In the genomic region with DNA sequence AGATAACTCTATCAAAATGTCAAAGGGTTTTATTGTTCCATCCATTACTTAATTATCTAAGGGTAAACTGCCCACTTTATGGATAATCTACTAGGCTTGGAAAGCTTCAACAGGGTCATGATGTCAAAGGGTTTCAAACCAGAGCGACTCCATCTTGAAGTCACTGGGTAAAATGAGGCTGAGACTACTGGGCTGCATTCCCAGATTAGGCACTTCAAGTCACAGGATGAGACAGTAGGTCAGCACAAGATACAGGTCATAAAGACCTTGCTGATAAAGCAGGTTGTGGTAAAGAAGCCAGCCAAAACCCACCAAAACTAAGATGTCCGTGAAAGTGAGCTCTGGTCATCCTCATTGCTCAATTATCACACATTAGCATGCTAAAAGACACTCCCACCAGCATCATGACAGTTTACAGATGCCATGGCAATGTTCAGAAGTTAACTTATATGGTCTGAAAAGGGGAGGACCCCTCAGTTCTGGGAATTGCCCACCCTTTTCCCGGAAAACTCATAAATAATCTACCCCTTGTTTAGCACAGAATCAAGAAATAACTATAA, we compare ENCODE assay signal across 1 cellular context.
TF ChIP-seq lines count a peak whose summit lies in the region.

No MANE protein-coding gene starts in this region.

TF ChIP-seq in K562, 482 proteins besides CTCF, POLR2A, EP300 and RAD21 (continued from another document and continues in another):
- TF ChIP-seq ATF1 (CRISPR knock-in tag; IDR thresholded peaks at IDR 0.05) (no peak), ATF1 (tag; IDR thresholded peaks at IDR 0.05) (peak; percentile 66), MCM5 (IDR thresholded peaks at IDR 0.05; ENCODE audit: low read depth) (no peak), GABPA (tag; conservative IDR thresholded peaks at IDR 0.05; ENCODE audit: low read depth) (peak; percentile 33), NFE2L1 (tag; IDR thresholded peaks at IDR 0.05; ENCODE audit: borderline replicate concordance, low read depth) (0 out of 2 replicates have a peak, but pooled peaks have one; percentile 33), PHF20 (IDR thresholded peaks at IDR 0.05; ENCODE audit: partially characterized antibody) (no peak), RB1 (IDR thresholded peaks at IDR 0.05; ENCODE audit: low read depth) (no peak), ETV1 (tag; conservative IDR thresholded peaks at IDR 0.05; ENCODE audit: low read depth) (peak; percentile 60), ZNF316 (IDR thresholded peaks at IDR 0.05) (no peak), TCFL5 (CRISPR knock-in tag; conservative IDR thresholded peaks at IDR 0.05) (peak; percentile 53; the same call in 1 of the 2 replicates), HCFC1 (IDR thresholded peaks at IDR 0.05; ENCODE audit: low read depth, low read length) (no peak), SMAD3 (CRISPR knock-in tag; conservative IDR thresholded peaks at IDR 0.05) (peak; percentile 95), ZNF384 (IDR thresholded peaks at IDR 0.05; ENCODE audit: low read depth, low read length) (no peak), CBX5 (IDR thresholded peaks at IDR 0.05; ENCODE audit: borderline replicate concordance, low read depth) (no peak), JUND (IDR thresholded peaks at IDR 0.05; ENCODE audit: borderline replicate concordance, low read depth, low read length) (no peak), JUND (tag; IDR thresholded peaks at IDR 0.05; ENCODE audit: borderline replicate concordance, low read depth, low read length) (peak; percentile 33; the same call in 1 of the 3 replicates), SRSF3 (IDR thresholded peaks at IDR 0.05; ENCODE audit: insufficient read depth, low read length) (no peak), RUNX1 (IDR thresholded peaks at IDR 0.05; ENCODE audit: low read depth) (no peak), CBFA2T3 (IDR thresholded peaks at IDR 0.05) (peak; percentile 32; the same call in 1 of the 2 replicates), MYC (IDR thresholded peaks at IDR 0.05; ENCODE audit: low read depth, low read length) (no peak), MYC (CRISPR knock-in tag; IDR thresholded peaks at IDR 0.05; ENCODE audit: borderline replicate concordance, low read depth) (0 out of 2 replicates have a peak, but pooled peaks have one; percentile 48), HEY1 (CRISPR knock-in tag; IDR thresholded peaks at IDR 0.05; ENCODE audit: borderline replicate concordance) (no peak), ZNF133 (CRISPR knock-in tag; IDR thresholded peaks at IDR 0.05) (no peak), CEBPG (CRISPR knock-in tag; IDR thresholded peaks at IDR 0.05) (peak; percentile 56; the same call in 1 of the 2 replicates), CEBPG (tag; conservative IDR thresholded peaks at IDR 0.05 in 1 of 2, IDR thresholded peaks at IDR 0.05 in 1 of 2) (peak in 1 of 2 experiments; percentile 44; a peak in 2 of 4 replicates), CSDE1 (IDR thresholded peaks at IDR 0.05) (no peak), ZNF766 (CRISPR knock-in tag; conservative IDR thresholded peaks at IDR 0.05) (peak; percentile 93), SRSF9 (IDR thresholded peaks at IDR 0.05; ENCODE audit: borderline replicate concordance, low read depth, low read length) (no peak), ZNF583 (CRISPR knock-in tag; IDR thresholded peaks at IDR 0.05) (peak; percentile 92), E2F3 (CRISPR knock-in tag; IDR thresholded peaks at IDR 0.05) (peak; percentile 90), KLF1 (tag; IDR thresholded peaks at IDR 0.05) (0 out of 2 replicates have a peak, but pooled peaks have one; percentile 42), SMARCB1 (IDR thresholded peaks at IDR 0.05; ENCODE audit: insufficient read length, low read depth) (no peak), SAFB (IDR thresholded peaks at IDR 0.05; ENCODE audit: borderline replicate concordance, low read depth, low read length) (no peak), TBL1XR1 (IDR thresholded peaks at IDR 0.05; ENCODE audit: low read length in 2 of 2) (no peak), ZNF197 (CRISPR knock-in tag; IDR thresholded peaks at IDR 0.05; ENCODE audit: low read depth) (peak; percentile 81), U2AF1 (optimal IDR thresholded peaks at IDR 0.05; ENCODE audit: low read depth, low read length) (no peak)
- TF ChIP-seq, protein P1, sequence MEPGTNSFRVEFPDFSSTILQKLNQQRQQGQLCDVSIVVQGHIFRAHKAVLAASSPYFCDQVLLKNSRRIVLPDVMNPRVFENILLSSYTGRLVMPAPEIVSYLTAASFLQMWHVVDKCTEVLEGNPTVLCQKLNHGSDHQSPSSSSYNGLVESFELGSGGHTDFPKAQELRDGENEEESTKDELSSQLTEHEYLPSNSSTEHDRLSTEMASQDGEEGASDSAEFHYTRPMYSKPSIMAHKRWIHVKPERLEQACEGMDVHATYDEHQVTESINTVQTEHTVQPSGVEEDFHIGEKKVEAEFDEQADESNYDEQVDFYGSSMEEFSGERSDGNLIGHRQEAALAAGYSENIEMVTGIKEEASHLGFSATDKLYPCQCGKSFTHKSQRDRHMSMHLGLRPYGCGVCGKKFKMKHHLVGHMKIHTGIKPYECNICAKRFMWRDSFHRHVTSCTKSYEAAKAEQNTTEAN (CRISPR knock-in tag; IDR thresholded peaks at IDR 0.05), result no peak
- TF ChIP-seq, protein P2, sequence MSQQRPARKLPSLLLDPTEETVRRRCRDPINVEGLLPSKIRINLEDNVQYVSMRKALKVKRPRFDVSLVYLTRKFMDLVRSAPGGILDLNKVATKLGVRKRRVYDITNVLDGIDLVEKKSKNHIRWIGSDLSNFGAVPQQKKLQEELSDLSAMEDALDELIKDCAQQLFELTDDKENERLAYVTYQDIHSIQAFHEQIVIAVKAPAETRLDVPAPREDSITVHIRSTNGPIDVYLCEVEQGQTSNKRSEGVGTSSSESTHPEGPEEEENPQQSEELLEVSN (IDR thresholded peaks at IDR 0.05; ENCODE audit: borderline replicate concordance in 1 of 2, extremely low read depth in 1 of 2, insufficient read depth in 1 of 2, insufficient read length in 1 of 2, low read depth in 1 of 2, low read length in 1 of 2, poor library complexity in 1 of 2, severe bottlenecking in 1 of 2), result no peak
- TF ChIP-seq, protein P3, sequence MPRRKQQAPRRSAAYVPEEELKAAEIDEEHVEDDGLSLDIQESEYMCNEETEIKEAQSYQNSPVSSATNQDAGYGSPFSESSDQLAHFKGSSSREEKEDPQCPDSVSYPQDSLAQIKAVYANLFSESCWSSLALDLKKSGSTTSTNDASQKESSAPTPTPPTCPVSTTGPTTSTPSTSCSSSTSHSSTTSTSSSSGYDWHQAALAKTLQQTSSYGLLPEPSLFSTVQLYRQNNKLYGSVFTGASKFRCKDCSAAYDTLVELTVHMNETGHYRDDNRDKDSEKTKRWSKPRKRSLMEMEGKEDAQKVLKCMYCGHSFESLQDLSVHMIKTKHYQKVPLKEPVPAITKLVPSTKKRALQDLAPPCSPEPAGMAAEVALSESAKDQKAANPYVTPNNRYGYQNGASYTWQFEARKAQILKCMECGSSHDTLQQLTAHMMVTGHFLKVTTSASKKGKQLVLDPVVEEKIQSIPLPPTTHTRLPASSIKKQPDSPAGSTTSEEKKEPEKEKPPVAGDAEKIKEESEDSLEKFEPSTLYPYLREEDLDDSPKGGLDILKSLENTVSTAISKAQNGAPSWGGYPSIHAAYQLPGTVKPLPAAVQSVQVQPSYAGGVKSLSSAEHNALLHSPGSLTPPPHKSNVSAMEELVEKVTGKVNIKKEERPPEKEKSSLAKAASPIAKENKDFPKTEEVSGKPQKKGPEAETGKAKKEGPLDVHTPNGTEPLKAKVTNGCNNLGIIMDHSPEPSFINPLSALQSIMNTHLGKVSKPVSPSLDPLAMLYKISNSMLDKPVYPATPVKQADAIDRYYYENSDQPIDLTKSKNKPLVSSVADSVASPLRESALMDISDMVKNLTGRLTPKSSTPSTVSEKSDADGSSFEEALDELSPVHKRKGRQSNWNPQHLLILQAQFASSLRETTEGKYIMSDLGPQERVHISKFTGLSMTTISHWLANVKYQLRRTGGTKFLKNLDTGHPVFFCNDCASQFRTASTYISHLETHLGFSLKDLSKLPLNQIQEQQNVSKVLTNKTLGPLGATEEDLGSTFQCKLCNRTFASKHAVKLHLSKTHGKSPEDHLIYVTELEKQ (CRISPR knock-in tag; IDR thresholded peaks at IDR 0.05), result peak; percentile 74; the same call in 1 of the 2 replicates
- TF ChIP-seq, protein P4, sequence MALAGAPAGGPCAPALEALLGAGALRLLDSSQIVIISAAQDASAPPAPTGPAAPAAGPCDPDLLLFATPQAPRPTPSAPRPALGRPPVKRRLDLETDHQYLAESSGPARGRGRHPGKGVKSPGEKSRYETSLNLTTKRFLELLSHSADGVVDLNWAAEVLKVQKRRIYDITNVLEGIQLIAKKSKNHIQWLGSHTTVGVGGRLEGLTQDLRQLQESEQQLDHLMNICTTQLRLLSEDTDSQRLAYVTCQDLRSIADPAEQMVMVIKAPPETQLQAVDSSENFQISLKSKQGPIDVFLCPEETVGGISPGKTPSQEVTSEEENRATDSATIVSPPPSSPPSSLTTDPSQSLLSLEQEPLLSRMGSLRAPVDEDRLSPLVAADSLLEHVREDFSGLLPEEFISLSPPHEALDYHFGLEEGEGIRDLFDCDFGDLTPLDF (CRISPR knock-in tag; IDR thresholded peaks at IDR 0.05), result no peak
- TF ChIP-seq, protein P5, sequence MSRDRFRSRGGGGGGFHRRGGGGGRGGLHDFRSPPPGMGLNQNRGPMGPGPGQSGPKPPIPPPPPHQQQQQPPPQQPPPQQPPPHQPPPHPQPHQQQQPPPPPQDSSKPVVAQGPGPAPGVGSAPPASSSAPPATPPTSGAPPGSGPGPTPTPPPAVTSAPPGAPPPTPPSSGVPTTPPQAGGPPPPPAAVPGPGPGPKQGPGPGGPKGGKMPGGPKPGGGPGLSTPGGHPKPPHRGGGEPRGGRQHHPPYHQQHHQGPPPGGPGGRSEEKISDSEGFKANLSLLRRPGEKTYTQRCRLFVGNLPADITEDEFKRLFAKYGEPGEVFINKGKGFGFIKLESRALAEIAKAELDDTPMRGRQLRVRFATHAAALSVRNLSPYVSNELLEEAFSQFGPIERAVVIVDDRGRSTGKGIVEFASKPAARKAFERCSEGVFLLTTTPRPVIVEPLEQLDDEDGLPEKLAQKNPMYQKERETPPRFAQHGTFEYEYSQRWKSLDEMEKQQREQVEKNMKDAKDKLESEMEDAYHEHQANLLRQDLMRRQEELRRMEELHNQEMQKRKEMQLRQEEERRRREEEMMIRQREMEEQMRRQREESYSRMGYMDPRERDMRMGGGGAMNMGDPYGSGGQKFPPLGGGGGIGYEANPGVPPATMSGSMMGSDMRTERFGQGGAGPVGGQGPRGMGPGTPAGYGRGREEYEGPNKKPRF (IDR thresholded peaks at IDR 0.05; ENCODE audit: low read depth, low read length), result no peak
- TF ChIP-seq, protein P6, sequence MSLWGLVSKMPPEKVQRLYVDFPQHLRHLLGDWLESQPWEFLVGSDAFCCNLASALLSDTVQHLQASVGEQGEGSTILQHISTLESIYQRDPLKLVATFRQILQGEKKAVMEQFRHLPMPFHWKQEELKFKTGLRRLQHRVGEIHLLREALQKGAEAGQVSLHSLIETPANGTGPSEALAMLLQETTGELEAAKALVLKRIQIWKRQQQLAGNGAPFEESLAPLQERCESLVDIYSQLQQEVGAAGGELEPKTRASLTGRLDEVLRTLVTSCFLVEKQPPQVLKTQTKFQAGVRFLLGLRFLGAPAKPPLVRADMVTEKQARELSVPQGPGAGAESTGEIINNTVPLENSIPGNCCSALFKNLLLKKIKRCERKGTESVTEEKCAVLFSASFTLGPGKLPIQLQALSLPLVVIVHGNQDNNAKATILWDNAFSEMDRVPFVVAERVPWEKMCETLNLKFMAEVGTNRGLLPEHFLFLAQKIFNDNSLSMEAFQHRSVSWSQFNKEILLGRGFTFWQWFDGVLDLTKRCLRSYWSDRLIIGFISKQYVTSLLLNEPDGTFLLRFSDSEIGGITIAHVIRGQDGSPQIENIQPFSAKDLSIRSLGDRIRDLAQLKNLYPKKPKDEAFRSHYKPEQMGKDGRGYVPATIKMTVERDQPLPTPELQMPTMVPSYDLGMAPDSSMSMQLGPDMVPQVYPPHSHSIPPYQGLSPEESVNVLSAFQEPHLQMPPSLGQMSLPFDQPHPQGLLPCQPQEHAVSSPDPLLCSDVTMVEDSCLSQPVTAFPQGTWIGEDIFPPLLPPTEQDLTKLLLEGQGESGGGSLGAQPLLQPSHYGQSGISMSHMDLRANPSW (CRISPR knock-in tag; IDR thresholded peaks at IDR 0.05), result no peak
- TF ChIP-seq, protein P7, sequence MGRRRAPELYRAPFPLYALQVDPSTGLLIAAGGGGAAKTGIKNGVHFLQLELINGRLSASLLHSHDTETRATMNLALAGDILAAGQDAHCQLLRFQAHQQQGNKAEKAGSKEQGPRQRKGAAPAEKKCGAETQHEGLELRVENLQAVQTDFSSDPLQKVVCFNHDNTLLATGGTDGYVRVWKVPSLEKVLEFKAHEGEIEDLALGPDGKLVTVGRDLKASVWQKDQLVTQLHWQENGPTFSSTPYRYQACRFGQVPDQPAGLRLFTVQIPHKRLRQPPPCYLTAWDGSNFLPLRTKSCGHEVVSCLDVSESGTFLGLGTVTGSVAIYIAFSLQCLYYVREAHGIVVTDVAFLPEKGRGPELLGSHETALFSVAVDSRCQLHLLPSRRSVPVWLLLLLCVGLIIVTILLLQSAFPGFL (CRISPR knock-in tag; IDR thresholded peaks at IDR 0.05), result no peak
- TF ChIP-seq, protein P8, sequence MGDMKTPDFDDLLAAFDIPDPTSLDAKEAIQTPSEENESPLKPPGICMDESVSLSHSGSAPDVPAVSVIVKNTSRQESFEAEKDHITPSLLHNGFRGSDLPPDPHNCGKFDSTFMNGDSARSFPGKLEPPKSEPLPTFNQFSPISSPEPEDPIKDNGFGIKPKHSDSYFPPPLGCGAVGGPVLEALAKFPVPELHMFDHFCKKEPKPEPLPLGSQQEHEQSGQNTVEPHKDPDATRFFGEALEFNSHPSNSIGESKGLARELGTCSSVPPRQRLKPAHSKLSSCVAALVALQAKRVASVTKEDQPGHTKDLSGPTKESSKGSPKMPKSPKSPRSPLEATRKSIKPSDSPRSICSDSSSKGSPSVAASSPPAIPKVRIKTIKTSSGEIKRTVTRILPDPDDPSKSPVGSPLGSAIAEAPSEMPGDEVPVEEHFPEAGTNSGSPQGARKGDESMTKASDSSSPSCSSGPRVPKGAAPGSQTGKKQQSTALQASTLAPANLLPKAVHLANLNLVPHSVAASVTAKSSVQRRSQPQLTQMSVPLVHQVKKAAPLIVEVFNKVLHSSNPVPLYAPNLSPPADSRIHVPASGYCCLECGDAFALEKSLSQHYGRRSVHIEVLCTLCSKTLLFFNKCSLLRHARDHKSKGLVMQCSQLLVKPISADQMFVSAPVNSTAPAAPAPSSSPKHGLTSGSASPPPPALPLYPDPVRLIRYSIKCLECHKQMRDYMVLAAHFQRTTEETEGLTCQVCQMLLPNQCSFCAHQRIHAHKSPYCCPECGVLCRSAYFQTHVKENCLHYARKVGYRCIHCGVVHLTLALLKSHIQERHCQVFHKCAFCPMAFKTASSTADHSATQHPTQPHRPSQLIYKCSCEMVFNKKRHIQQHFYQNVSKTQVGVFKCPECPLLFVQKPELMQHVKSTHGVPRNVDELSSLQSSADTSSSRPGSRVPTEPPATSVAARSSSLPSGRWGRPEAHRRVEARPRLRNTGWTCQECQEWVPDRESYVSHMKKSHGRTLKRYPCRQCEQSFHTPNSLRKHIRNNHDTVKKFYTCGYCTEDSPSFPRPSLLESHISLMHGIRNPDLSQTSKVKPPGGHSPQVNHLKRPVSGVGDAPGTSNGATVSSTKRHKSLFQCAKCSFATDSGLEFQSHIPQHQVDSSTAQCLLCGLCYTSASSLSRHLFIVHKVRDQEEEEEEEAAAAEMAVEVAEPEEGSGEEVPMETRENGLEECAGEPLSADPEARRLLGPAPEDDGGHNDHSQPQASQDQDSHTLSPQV (IDR thresholded peaks at IDR 0.05), result peak; percentile 99
- TF ChIP-seq, protein P9, sequence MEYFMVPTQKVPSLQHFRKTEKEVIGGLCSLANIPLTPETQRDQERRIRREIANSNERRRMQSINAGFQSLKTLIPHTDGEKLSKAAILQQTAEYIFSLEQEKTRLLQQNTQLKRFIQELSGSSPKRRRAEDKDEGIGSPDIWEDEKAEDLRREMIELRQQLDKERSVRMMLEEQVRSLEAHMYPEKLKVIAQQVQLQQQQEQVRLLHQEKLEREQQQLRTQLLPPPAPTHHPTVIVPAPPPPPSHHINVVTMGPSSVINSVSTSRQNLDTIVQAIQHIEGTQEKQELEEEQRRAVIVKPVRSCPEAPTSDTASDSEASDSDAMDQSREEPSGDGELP (CRISPR knock-in tag; IDR thresholded peaks at IDR 0.05; ENCODE audit: borderline replicate concordance), result no peak
